Comparison of ENCODE assay signal across 9 cellular contexts in the genomic region with DNA sequence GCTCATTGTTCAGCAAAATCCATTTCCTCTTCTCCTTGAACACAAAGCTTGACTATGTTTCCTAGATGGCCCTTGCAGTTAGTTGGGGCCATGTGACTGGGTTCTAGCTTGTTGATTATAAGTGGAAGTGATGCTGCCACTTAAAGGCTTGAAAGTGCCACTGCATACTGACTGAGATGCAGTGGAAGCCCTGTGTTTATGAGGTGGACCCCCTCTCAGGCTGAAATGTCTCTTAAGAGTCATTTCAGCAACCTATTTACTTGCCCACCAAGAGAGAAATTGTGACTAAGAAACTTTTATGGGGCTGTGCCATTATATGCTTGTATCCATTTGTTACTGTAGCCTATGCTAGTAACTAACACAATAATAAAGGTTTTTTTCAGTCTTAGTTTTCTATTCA. TPM values are rescaled to one million over a fixed set of nuclear protein-coding genes. Genes with fewer than 3 reads are reported as not detected.
DNase-seq lines count a peak whose midpoint lies in the region; ATAC-seq and TF ChIP-seq lines count a peak whose summit lies in the region.
"Had no signal": no experiment of that assay in that cellular context is flagged by ENCODE, and none has a peak within 500 bp of the region (broad histone marks: within the 10 kb centered on the region; RNA-seq: fewer than 3 reads in every experiment).

No MANE protein-coding gene starts in this region.

- TF ChIP-seq POLR2A in ovary (IDR thresholded peaks at IDR 0.05): no peak

- in situ Hi-C loops in astrocyte of the spinal cord (cut with HindIII; ENCODE audit: low sequenced_read_pairs): no loop called here

- intact Hi-C loops in ovary (cut with DNase I): no loop called here

- no peaks in the 10 kb centered on the region for H3K36me3 ChIP-seq in ovary
- H3K36me3 ChIP-seq: BLaER1 had no signal

- ATAC-seq in GM21717 (IDR thresholded peaks at IDR 0.05; ENCODE audit: unreplicated experiment) (no peak), HG02885 (IDR thresholded peaks at IDR 0.05; ENCODE audit: poor library complexity, unreplicated experiment) (no peak)

- no peaks in the 10 kb centered on the region for H3K9me3 ChIP-seq in ovary
- H3K9me3 ChIP-seq: BLaER1 had no signal

- no peak for TF ChIP-seq EP300 in ovary (IDR thresholded peaks at IDR 0.05)

- no peak overlapping the region for H3K4me3 ChIP-seq in astrocyte of the spinal cord (ENCODE audit: low read depth, low read length)
- no peak overlapping the region for H3K4me3 ChIP-seq in ovary
- H3K4me3 ChIP-seq: BLaER1 had no signal

- H3K4me1 ChIP-seq in ovary (ENCODE audit: insufficient read depth): no peaks in the 10 kb centered on the region

- H3K27ac ChIP-seq in ovary: no peak overlapping the region
- H3K27ac ChIP-seq: BLaER1 had no signal

- TF ChIP-seq CTCF in astrocyte of the spinal cord (IDR thresholded peaks at IDR 0.05; ENCODE audit: low read depth, low read length) (peak; percentile 53), ovary (IDR thresholded peaks at IDR 0.05) (no peak)

- H3K27me3 ChIP-seq in ovary: no peaks in the 10 kb centered on the region
- H3K27me3 ChIP-seq: BLaER1 had no signal

- DNase-seq in NCI-H1105 treated with DMSO at 0.1 percent for 48 hours (lab: John Stamatoyannopoulos, UW) (peak; percentile 12), NCI-H1105 (lab: John Stamatoyannopoulos, UW) (no peak), HT-29 (ENCODE audit: low spot score) (peak; percentile 32), astrocyte of the spinal cord (ENCODE audit: low read depth, low spot score) (no peak), left kidney (ENCODE audit: low read depth, low spot score) (peak; percentile 49), ovary (no peak)

RNA-seq across cellular contexts. Expression of a gene that starts 8.4 kb away (rescaled TPM):
- total RNA-seq in HT-29 (2014; rRNA removed; shearing (Covaris generic)): 91.6 and 113 TPM in 2 replicates
- total RNA-seq in ovary: 100 to 1,000 TPM in 1 of 7 donors, 10 to 100 TPM in 6; 29.4 to 119 (median 86.3) TPM
- polyA plus RNA-seq in ovary: 100 to 1,000 TPM in 1 of 2 donors, 10 to 100 TPM in 1; 42.8 to 158 TPM

Comparison
In these comparisons a context has a peak if more than half of its experiments do, and no peak if none do; other contexts are left out.
1. DNase-seq: peak in NCI-H1105 treated with DMSO at 0.1 percent for 48 hours (single experiment), HT-29 (single experiment) and left kidney (single experiment); none in NCI-H1105 (single experiment), astrocyte of the spinal cord (single experiment) and ovary (0 of 5).